Comparison of ENCODE assay signal across 8 cellular contexts in genomic region chr13:106533101-106533939, GRCh38. TPM values are rescaled to one million over a fixed set of nuclear protein-coding genes. Genes with fewer than 3 reads are reported as not detected.
DNase-seq lines count a peak whose midpoint lies in the region; ATAC-seq lines count a peak whose summit lies in the region.

No MANE protein-coding gene starts in this region.

- H3K4me3 ChIP-seq in SJSA1, result peak overlapping the region; percentile 76

- no peaks in the 10 kb centered on the region for H3K9me3 Mint-ChIP-seq in IgD-negative memory B cell

- H3K36me3 ChIP-seq in SJSA1, result no peaks in the 10 kb centered on the region

- peaks cover 12% of the 10 kb centered on the region for H3K27me3 ChIP-seq in SJSA1 (replicated peaks)

- intact Hi-C loops in sciatic nerve (cut with DNase I), result no loop called here

- H3K36me3 Mint-ChIP-seq in IgD-negative memory B cell, result no peaks in the 10 kb centered on the region

- H3K27ac Mint-ChIP-seq in IgD-negative memory B cell, result peak overlapping the region; percentile 11 to 76 (median 50)

- H3K4me3 Mint-ChIP-seq in IgD-negative memory B cell, result peak overlapping the region; percentile 65 to 83 (median 75)

- peaks cover 32% of the 10 kb centered on the region for H3K4me1 ChIP-seq in SJSA1 (replicated peaks)

- peaks cover 10 to 25% (median 14%) of the 10 kb centered on the region in 3 donors for H3K4me1 Mint-ChIP-seq in IgD-negative memory B cell

- H3K27ac ChIP-seq in SJSA1, result no peak overlapping the region

- ATAC-seq in sciatic nerve (peak; percentile 83), HG02642 (IDR thresholded peaks at IDR 0.05; ENCODE audit: poor library complexity, unreplicated experiment) (no peak), GM18867 (IDR thresholded peaks at IDR 0.05; ENCODE audit: unreplicated experiment) (no peak)

- 0 out of 2 replicates have a peak, but pooled peaks cover 4% of the 10 kb centered on the region for H3K9me3 ChIP-seq in SJSA1 (replicated peaks)

- H3K27me3 Mint-ChIP-seq in IgD-negative memory B cell, result peaks cover 37% of the 10 kb centered on the region

- DNase-seq in DMS79 (lab: John Stamatoyannopoulos, UW) (peak; percentile 41), SJSA1 (ENCODE audit: low read depth in 1 of 2, low spot score in 2 of 2) (peak; percentile 88 to 91), iPS-NIHi7 (ENCODE audit: extremely low spot score) (peak; percentile 68), sciatic nerve (ENCODE audit: low spot score) (peak; percentile 92)
- DNase-seq in central memory CD4-positive, alpha-beta T cell, result peak; percentile 1

RNA-seq across cellular contexts. Expression of gene EFNB2, which starts 2.1 kb away (rescaled TPM):
- 0.10 TPM for polyA plus RNA-seq in IgD-negative memory B cell
- total RNA-seq in SJSA1 (2014; rRNA removed; shearing (Covaris generic)), result 5.8 and 6.5 TPM in 2 replicates
- total RNA-seq in sciatic nerve, result 37.0 TPM

RNA-seq across cellular contexts. Expression of gene ARGLU1, which starts 34.6 kb away (rescaled TPM):
- polyA plus RNA-seq in IgD-negative memory B cell, result 59.1 TPM
- 56.3 and 89.8 TPM in 2 replicates for total RNA-seq in SJSA1 (2014; rRNA removed; shearing (Covaris generic))
- 150 TPM for total RNA-seq in sciatic nerve

Comparison
In these comparisons a context has a peak if more than half of its experiments do, and no peak if none do; other contexts are left out.
1. DNase-seq: peak in every context shown above with its lines; median percentile 92 in sciatic nerve; 90 in SJSA1; 68 in iPS-NIHi7; 41 in DMS79; 1 in central memory CD4-positive, alpha-beta T cell.